ENCODE assay signal across 9 cellular contexts in genomic region chr18:10032331-10032979, GRCh38.
DNase-seq lines count a peak whose midpoint lies in the region; ATAC-seq and TF ChIP-seq lines count a peak whose summit lies in the region.
"Had no signal": no experiment of that assay in that cellular context is flagged by ENCODE, and none has a peak within 500 bp of the region (broad histone marks: within the 10 kb centered on the region; RNA-seq: fewer than 3 reads in every experiment).

No MANE protein-coding gene starts in this region.

- no peak overlapping the region for H3K4me3 Mint-ChIP-seq in neural progenitor cell

- no peaks in the 10 kb centered on the region for H3K79me2 ChIP-seq in neural progenitor cell (ENCODE audit: low read depth)

- peaks cover 0 to 6% (median 0%) of the 10 kb centered on the region in 4 donors for H3K27me3 ChIP-seq in esophagus muscularis mucosa
- no peaks in the 10 kb centered on the region for H3K27me3 ChIP-seq in neural progenitor cell

- no peaks in the 10 kb centered on the region for H4K20me1 ChIP-seq in neural progenitor cell (ENCODE audit: low read depth)

- H3K4me2 ChIP-seq in neural progenitor cell: peak overlapping the region; percentile 71

- peak; percentile 41 for ATAC-seq in Right ventricle myocardium inferior
- no peak for ATAC-seq in HG02759 (IDR thresholded peaks at IDR 0.05; ENCODE audit: unreplicated experiment)
- no peak for ATAC-seq in HG02588 (IDR thresholded peaks at IDR 0.05; ENCODE audit: unreplicated experiment)

- TF ChIP-seq CTCF in esophagus muscularis mucosa (IDR thresholded peaks at IDR 0.05) (peak in 2 of 3 experiments; percentile 13 to 36), neural progenitor cell (IDR thresholded peaks at IDR 0.05) (peak; percentile 69)

- peaks cover 11% of the 10 kb centered on the region for H3K9me3 Mint-ChIP-seq in neural progenitor cell

- H3K27me3 Mint-ChIP-seq in neural progenitor cell (ENCODE audit: insufficient read depth, low read depth): peaks cover 5% of the 10 kb centered on the region

- H3F3A ChIP-seq in neural progenitor cell (ENCODE audit: low read depth): no peaks in the 10 kb centered on the region

- TF ChIP-seq EP300 in esophagus muscularis mucosa (IDR thresholded peaks at IDR 0.05): no peak

- no peaks in the 10 kb centered on the region for H3K36me3 ChIP-seq in esophagus muscularis mucosa
- no peaks in the 10 kb centered on the region for H3K36me3 ChIP-seq in neural progenitor cell

- whole genome bisulfite sequencing in esophagus muscularis mucosa: 41% methylated on average over 9 of the region's 45 CpGs

- H3K4me3 ChIP-seq in esophagus muscularis mucosa: peak overlapping the region; percentile 32 to 46 (median 36)
- peak overlapping the region; percentile 36 for H3K4me3 ChIP-seq in neural progenitor cell

- no peak for DNase-seq in Right ventricle myocardium inferior (ENCODE audit: missing footprints)
- DNase-seq in cardiac septum (ENCODE audit: low spot score): no peak
- DNase-seq in esophagus muscularis mucosa (ENCODE audit: extremely low spot score): no peak
- DNase-seq in neural progenitor cell (ENCODE audit: low spot score): peak; percentile 73
- no peak for DNase-seq in NCI-H1092 treated with DMSO at 0.1 percent for 48 hours (lab: John Stamatoyannopoulos, UW)
- DNase-seq in DMS53 treated with DMSO at 0.1 percent for 48 hours (lab: John Stamatoyannopoulos, UW; ENCODE audit: unreplicated experiment): no peak

- peak overlapping the region; percentile 92 for H2AFZ ChIP-seq in neural progenitor cell (replicated peaks)

- H3K9me3 ChIP-seq in esophagus muscularis mucosa: no peaks in the 10 kb centered on the region
- H3K9me3 ChIP-seq in neural progenitor cell (ENCODE audit: low read depth): no peaks in the 10 kb centered on the region

- H3K36me3 Mint-ChIP-seq in neural progenitor cell: peaks cover 2% of the 10 kb centered on the region
- H3K36me3 Mint-ChIP-seq: CD8-positive, alpha-beta memory T cell had no signal

- no peak overlapping the region for H3K27ac Mint-ChIP-seq in neural progenitor cell

- H3K4me1 ChIP-seq in esophagus muscularis mucosa: peaks cover 10 to 22% (median 15%) of the 10 kb centered on the region in 4 donors
- H3K4me1 ChIP-seq in neural progenitor cell: no peaks in the 10 kb centered on the region

- intact Hi-C loops in Right ventricle myocardium inferior (cut with DNase I): loop anchor here (10.0 kb wide), 1 partner anchor 58 kb away; no protein-coding TSS in a partner anchor
- intact Hi-C loops in cardiac septum (cut with DNase I): no loop called here
- intact Hi-C loops in esophagus muscularis mucosa (cut with DNase I): no loop called here

- TF ChIP-seq POLR2A in esophagus muscularis mucosa (IDR thresholded peaks at IDR 0.05; ENCODE audit: low read depth): no peak

- H3K9ac ChIP-seq in neural progenitor cell: no peak overlapping the region

- peak overlapping the region in 1 of 4 donors; percentile 27 for H3K27ac ChIP-seq in esophagus muscularis mucosa (replicated peaks in 1 of 4)
- H3K27ac ChIP-seq in neural progenitor cell: no peak overlapping the region

- peaks cover 32% of the 10 kb centered on the region for H3K4me1 Mint-ChIP-seq in neural progenitor cell
